ENCODE assay signal across 17 cellular contexts in the genomic region with DNA sequence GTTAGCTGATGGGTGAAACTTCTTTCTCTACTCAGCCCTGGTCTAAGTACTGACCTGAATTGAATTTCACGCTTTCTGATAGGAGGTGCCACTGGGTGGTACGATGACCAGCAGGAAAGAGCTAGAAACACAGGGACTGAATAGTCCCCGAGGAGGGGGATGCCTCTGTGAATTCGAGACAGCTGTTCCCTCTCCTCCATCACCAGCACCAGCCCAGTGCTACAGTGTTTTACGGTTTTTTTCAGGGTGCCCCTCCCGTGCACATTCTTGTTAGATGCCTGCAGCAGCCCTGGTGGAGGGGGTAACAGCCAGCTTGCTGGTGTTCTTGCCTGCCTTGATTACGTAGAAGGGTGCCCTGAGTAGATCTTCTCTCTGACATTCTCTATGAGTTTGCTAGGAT. TPM values are rescaled to one million over a fixed set of nuclear protein-coding genes. Genes with fewer than 3 reads are reported as not detected.
DNase-seq lines count a peak whose midpoint lies in the region; ATAC-seq, FAIRE-seq and TF ChIP-seq lines count a peak whose summit lies in the region.
"Had no signal": no experiment of that assay in that cellular context is flagged by ENCODE, and none has a peak within 500 bp of the region (broad histone marks: within the 10 kb centered on the region; RNA-seq: fewer than 3 reads in every experiment).

No MANE protein-coding gene starts in this region.

- no peaks in the 10 kb centered on the region for H3K9me3 ChIP-seq in pancreas

- 54 to 56% methylated on average over 7 of the region's 7 CpGs for WGBS in pancreas, 2 donors

- no peaks in the 10 kb centered on the region for H3K27me3 Mint-ChIP-seq in type B pancreatic cell

- no peak overlapping the region for H3K4me3 ChIP-seq in pancreas

- TF ChIP-seq CTCF in pancreas (IDR thresholded peaks at IDR 0.05) = no peak
- TF ChIP-seq CTCF in GM10248 (IDR thresholded peaks at IDR 0.05; ENCODE audit: control extremely low read depth, extremely low read depth, low read depth, missing control alignments) = no peak
- TF ChIP-seq CTCF in type B pancreatic cell (conservative IDR thresholded peaks at IDR 0.05) = no peak

- H3K9me3 Mint-ChIP-seq in type B pancreatic cell = no peaks in the 10 kb centered on the region

- intact Hi-C loops in pancreas (cut with DNase I) = no loop called here

- H3K36me3 ChIP-seq in pancreas = no peaks in the 10 kb centered on the region

- FAIRE-seq in pancreas (lab: Jason Lieb, UNC) = no peak

- H3K36me3 Mint-ChIP-seq in type B pancreatic cell = peaks cover 33% of the 10 kb centered on the region
- H3K36me3 Mint-ChIP-seq: CD4-positive, CD25-positive, alpha-beta regulatory T cell had no signal

- ATAC-seq in pancreas (no peak), GM21529 (IDR thresholded peaks at IDR 0.05; ENCODE audit: unreplicated experiment) (no peak)
- ATAC-seq: Right ventricle myocardium inferior had no signal

- H3K4me1 ChIP-seq in pancreas = peaks cover 32 to 40% (median 36%) of the 10 kb centered on the region in 3 donors

- no peak overlapping the region for H3K27ac Mint-ChIP-seq in type B pancreatic cell

- no peaks in the 10 kb centered on the region for H3K27me3 ChIP-seq in pancreas

- peaks cover 46% of the 10 kb centered on the region for H3K4me1 Mint-ChIP-seq in type B pancreatic cell (ENCODE audit: unreplicated experiment)
- H3K4me1 Mint-ChIP-seq: CD4-positive, CD25-positive, alpha-beta regulatory T cell had no signal

- POLR2A ChIA-PET in GM10248 (lab: Yijun Ruan, JAX) = no interaction called here

- peak; percentile 82 for DNase-seq in NCI-H524 treated with DMSO at 0.1 percent for 48 hours (lab: John Stamatoyannopoulos, UW)
- peak; percentile 20 for DNase-seq in SW480 (ENCODE audit: low spot score)
- DNase-seq in islet precursor cell = peak; percentile 36
- DNase-seq in pancreas = no peak
- no peak for DNase-seq in GM10248 (ENCODE audit: extremely low spot score)
- no peak for DNase-seq in type B pancreatic cell (ENCODE audit: extremely low spot score, unreplicated experiment)
- DNase-seq: CD4-positive, CD25-positive, alpha-beta regulatory T cell; DMS79; H7; Kasumi-1; NCI-H1417; NCI-H1694 treated with DMSO at 0.1 percent for 48 hours; NCI-H2081 treated with DMSO at 0.1 percent for 48 hours; NCI-H510A treated with DMSO at 0.1 percent for 48 hours had no signal

- no peak overlapping the region for H3K4me3 Mint-ChIP-seq in type B pancreatic cell
- H3K4me3 Mint-ChIP-seq: CD4-positive, CD25-positive, alpha-beta regulatory T cell had no signal

- CTCF ChIA-PET in GM10248 (lab: Yijun Ruan, JAX) = no interaction called here

- peak overlapping the region; percentile 35 to 94 (median 68) for H3K27ac ChIP-seq in pancreas

RNA-seq across cellular contexts. Expression of a gene that starts 7.1 kb away (rescaled TPM):
- total RNA-seq in pancreas (10 to 100 TPM in 2 of 6 donors, 1 to 10 TPM in 4; 5.8 to 17.0 (median 9.7) TPM), type B pancreatic cell (ENCODE audit: low replicate concordance) (11.3 and 44.0 TPM in 2 replicates)
- 1 to 10 TPM; 2.6 TPM for polyA plus RNA-seq in pancreas
- total RNA-seq: CD4-positive, CD25-positive, alpha-beta regulatory T cell; MCF 10A had no signal
- polyA plus RNA-seq: CD4-positive, CD25-positive, alpha-beta regulatory T cell had no signal

Comparison
In these comparisons a context has a peak if more than half of its experiments do, and no peak if none do; other contexts are left out.
1. DNase-seq: peak in NCI-H524 treated with DMSO at 0.1 percent for 48 hours (single experiment), SW480 (single experiment) and islet precursor cell (single experiment); none in pancreas (0 of 6), GM10248 (single experiment) and type B pancreatic cell (single experiment).